In the genomic region with DNA sequence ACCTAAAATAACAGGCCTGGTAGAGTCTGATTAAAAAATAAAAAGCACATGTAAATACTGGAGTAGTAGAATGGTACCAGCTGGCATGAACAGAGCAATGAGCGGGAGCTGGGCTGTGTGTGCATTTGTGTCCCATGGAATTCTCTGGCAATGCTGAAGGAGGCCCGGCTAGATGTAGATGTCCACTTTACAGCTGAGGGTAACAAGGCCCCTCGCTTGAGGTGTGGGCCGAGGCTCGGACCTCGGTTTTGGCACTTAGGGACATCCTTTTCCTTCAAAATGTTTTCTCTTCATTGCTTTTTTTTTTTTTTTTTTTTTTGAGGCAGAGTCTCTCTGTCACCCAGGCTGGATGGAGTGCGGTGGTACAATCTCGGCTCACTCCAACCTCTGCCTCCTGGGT, we compare ENCODE assay signal across 26 cellular contexts. TPM values are rescaled to one million over a fixed set of nuclear protein-coding genes. Genes with fewer than 3 reads are reported as not detected.
"Had no signal": no experiment of that assay in that cellular context is flagged by ENCODE, and none has a peak within 500 bp of the region (broad histone marks: within the 10 kb centered on the region; RNA-seq: fewer than 3 reads in every experiment).

No MANE protein-coding gene starts in this region.

- ATAC-seq: activated CD4-positive, CD25-positive, alpha-beta regulatory T cell treated with anti-CD3 and anti-CD28 coated beads, Interleukin-2, amount 50 U/mL, for 24 hours; activated T-cell treated with anti-CD3 and anti-CD28 coated beads, Interleukin-2, amount 50 U/mL, for 72 hours; K562; PC-3; SK-N-SH treated with all-trans-retinoic acid at 6 μM for 48 hours had no signal

- H3K27ac ChIP-seq: breast epithelium, SJSA1 had no signal

- H3K4me3 ChIP-seq: breast epithelium, K562, SJSA1 had no signal

- H3K36me3 ChIP-seq: breast epithelium, SJSA1 had no signal

- H3K27ac Mint-ChIP-seq: activated T-cell treated with anti-CD3 and anti-CD28 coated beads, Interleukin-2, amount 50 U/mL, for 72 hours; activated T-helper 2 cell treated with anti-CD3 and anti-CD28 coated beads, Interferon-gamma antibody, Interleukin-2, Interleukin-4, amounts not matched to agents 10 μg/mL and 5 μg/mL and 100 μg/mL, durations not matched to agents 14 hours and 24 hours and 36 hours had no signal

- H3K9me3 Mint-ChIP-seq: activated T-helper 2 cell treated with anti-CD3 and anti-CD28 coated beads, Interferon-gamma antibody, Interleukin-2, Interleukin-4, amounts not matched to agents 10 μg/mL and 5 μg/mL and 100 μg/mL, durations not matched to agents 14 hours and 24 hours and 36 hours had no signal

- DNase-seq: activated CD4-positive, alpha-beta T cell treated with anti-CD3 and anti-CD28 coated beads for 4 hours; activated CD4-positive, alpha-beta T cell treated with anti-CD3 and anti-CD28 coated beads, Interleukin-2, amount 50 U/mL, for 48 hours; activated gamma-delta T cell treated with Interleukin-2 at 50 U/mL for 16 hours; activated naive CD4-positive, alpha-beta T cell treated with anti-CD3 and anti-CD28 coated beads, Interleukin-2, amount 50 U/mL, for 16 hours; activated T-cell treated with anti-CD3 and anti-CD28 coated beads for 4 hours; activated T-cell treated with anti-CD3 and anti-CD28 coated beads, Interleukin-2, amount 50 U/mL, for 72 hours; aorta; caudate nucleus; Karpas-422; MM.1S; NCI-H1105; NCI-H1436; NCI-H187; NCI-H2081; NCI-H510A treated with DMSO at 0.1 percent for 48 hours; NCI-H69; PC-3; SHP77; SW 1271 had no signal

- H3K4me1 ChIP-seq: breast epithelium, SJSA1 had no signal

- H3K9me3 ChIP-seq: breast epithelium, SJSA1 had no signal

- H3K27me3 ChIP-seq: breast epithelium had no signal

- FAIRE-seq: K562, RCC 7860 had no signal

RNA-seq across cellular contexts. Expression of a gene that starts 1.5 kb away (rescaled TPM):
- total RNA-seq: SJSA1 had no signal
